6 cellular contexts compared by ENCODE assay signal in the genomic region with DNA sequence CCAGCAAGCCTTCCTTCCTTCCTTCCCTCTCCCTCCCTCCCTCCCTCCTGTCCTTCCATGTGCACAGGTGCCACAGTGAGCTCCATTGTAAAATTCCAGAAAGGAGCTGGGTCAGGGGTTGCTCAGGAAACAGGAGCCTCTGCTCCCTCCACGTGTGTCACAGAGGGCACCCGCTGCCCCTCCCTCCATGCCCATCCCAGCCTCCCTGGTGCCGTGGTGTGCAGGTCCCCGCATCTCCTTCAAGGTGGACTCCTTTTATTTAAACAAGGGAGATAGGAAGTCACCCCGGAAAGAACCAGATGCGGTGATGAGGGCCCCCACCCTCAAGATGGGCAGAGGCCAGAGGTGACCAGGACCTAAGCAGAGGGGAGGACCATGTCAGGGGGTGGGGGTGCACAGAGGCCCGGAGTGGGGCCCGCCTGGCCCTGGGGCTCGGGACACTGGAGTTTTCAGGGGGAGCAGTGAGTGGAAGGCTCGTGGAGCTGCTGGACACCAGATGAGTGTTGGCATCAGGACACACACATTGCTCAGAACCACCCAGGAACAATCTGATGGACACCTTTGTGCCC.
"Had no signal": no experiment of that assay in that cellular context is flagged by ENCODE, and none has a peak within 500 bp of the region (broad histone marks: within the 10 kb centered on the region; RNA-seq: fewer than 3 reads in every experiment).

No MANE protein-coding gene starts in this region.

- H3K36me3 ChIP-seq: adrenal gland, breast epithelium, WERI-Rb-1 had no signal

- H3K27ac ChIP-seq: adrenal gland, breast epithelium, KMS-11, SJSA1, WERI-Rb-1 had no signal

- H3K27me3 ChIP-seq: adrenal gland, breast epithelium, SJSA1 had no signal

- H3K4me2 ChIP-seq: KMS-11 had no signal

- H3K9ac ChIP-seq: KMS-11 had no signal

- H3K9me3 ChIP-seq: adrenal gland, breast epithelium, SJSA1 had no signal

- H3K4me3 ChIP-seq: adrenal gland, breast epithelium, SJSA1 had no signal

- DNase-seq: NCI-H1417 treated with DMSO at 0.1 percent for 48 hours had no signal
